ENCODE assay signal across 22 cellular contexts in the genomic region with DNA sequence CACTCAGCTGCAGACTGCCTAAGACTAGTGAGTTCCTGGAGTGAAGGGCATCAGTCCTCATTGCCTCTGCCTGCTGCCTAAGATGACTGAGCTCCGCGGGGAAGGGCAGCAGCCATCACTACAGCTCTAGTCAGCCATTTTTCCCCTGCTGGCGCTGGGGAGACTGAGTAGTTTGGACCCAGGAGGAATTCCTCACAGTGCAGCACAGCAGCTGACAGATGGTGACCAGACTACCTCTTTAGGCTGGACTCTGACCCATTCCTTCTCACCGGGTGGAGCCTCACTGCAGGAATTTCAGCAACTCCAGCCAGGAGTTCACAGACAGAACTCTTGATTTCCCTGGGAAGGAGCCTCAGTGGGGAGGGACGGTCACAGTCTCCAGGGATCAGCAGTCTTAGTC.
"Had no signal": no experiment of that assay in that cellular context is flagged by ENCODE, and none has a peak within 500 bp of the region (broad histone marks: within the 10 kb centered on the region; RNA-seq: fewer than 3 reads in every experiment).

No MANE protein-coding gene starts in this region.

- H3K4me3 ChIP-seq: pancreas, psoas muscle, right atrium auricular region, tibial artery had no signal

- H3K36me3 ChIP-seq: pancreas, right atrium auricular region, tibial artery had no signal

- H3K4me1 Mint-ChIP-seq: activated CD4-positive, alpha-beta T cell treated with anti-CD3 and anti-CD28 coated beads, Interleukin-2, amount 10 ng/mL, durations not matched to agents 24 days and 14 days; stimulated activated naive CD8-positive, alpha-beta T cell treated with anti-CD3 and anti-CD28 coated beads, Interleukin-15, amount 100 ng/mL, for 72 hours; T-helper 17 cell had no signal

- ATAC-seq: activated CD8-positive, alpha-beta T cell treated with anti-CD3 and anti-CD28 coated beads, Interleukin-2, amount 10 ng/mL, durations not matched to agents 7 days and 5 days; activated naive CD4-positive, alpha-beta T cell treated with anti-CD3 and anti-CD28 coated beads, Interleukin-2, amount 50 U/mL, for 72 hours; left cardiac atrium; natural killer cell treated with Interleukin-12 subunit alpha and Interleukin-12 subunit beta and Interleukin-15 and Interleukin-18, amount 100 ng/mL, for 72 hours; pancreas; psoas muscle; stimulated activated naive CD8-positive, alpha-beta T cell treated with anti-CD3 and anti-CD28 coated beads, Interleukin-15, amount 100 ng/mL, for 72 hours; T-helper 17 cell had no signal

- DNase-seq: activated CD4-positive, alpha-beta T cell treated with anti-CD3 and anti-CD28 coated beads, Interleukin-2, amount 10 ng/mL, durations not matched to agents 24 days and 14 days; activated CD4-positive, CD25-positive, alpha-beta regulatory T cell; activated CD8-positive, alpha-beta T cell treated with anti-CD3 and anti-CD28 coated beads, Interleukin-2, amount 10 ng/mL, durations not matched to agents 7 days and 5 days; activated gamma-delta T cell treated with Interleukin-2 at 50 U/mL for 16 hours; activated T-cell treated with anti-CD3 and anti-CD28 coated beads, Interleukin-2, amount 50 U/mL, for 1 hour; aorta; effector CD8-positive, alpha-beta T cell; foreskin melanocyte; head of caudate nucleus; islet precursor cell; left cardiac atrium; psoas muscle; stimulated activated CD4-positive, alpha-beta T cell treated with anti-CD3 and anti-CD28 coated beads, Interleukin-1b, Interleukin-23, amount 100 ng/mL, for 48 hours; stimulated activated naive CD8-positive, alpha-beta T cell treated with anti-CD3 and anti-CD28 coated beads, Interleukin-15, amount 100 ng/mL, for 72 hours; T-helper 17 cell; tibial artery had no signal

- H3K4me3 Mint-ChIP-seq: activated CD4-positive, alpha-beta T cell treated with anti-CD3 and anti-CD28 coated beads, Interleukin-2, amount 10 ng/mL, durations not matched to agents 24 days and 14 days; activated CD8-positive, alpha-beta T cell treated with anti-CD3 and anti-CD28 coated beads, Interleukin-2, amount 10 ng/mL, durations not matched to agents 7 days and 5 days; brain; dendritic cell treated with granulocyte-macrophage colony-stimulating factor and Interleukin-4, amounts not matched to agents 40 ng/mL and 50 ng/mL, for 4 days; natural killer cell treated with Interleukin-12 subunit alpha and Interleukin-12 subunit beta and Interleukin-15 and Interleukin-18, amount 100 ng/mL, for 72 hours; stimulated activated naive CD8-positive, alpha-beta T cell treated with anti-CD3 and anti-CD28 coated beads, Interleukin-15, amount 100 ng/mL, for 72 hours; T-helper 17 cell had no signal

- H3K9me3 ChIP-seq: pancreas, psoas muscle, right atrium auricular region, tibial artery had no signal

- H3K27ac Mint-ChIP-seq: activated CD4-positive, alpha-beta T cell treated with anti-CD3 and anti-CD28 coated beads, Interleukin-2, amount 10 ng/mL, durations not matched to agents 24 days and 14 days; activated CD8-positive, alpha-beta T cell treated with anti-CD3 and anti-CD28 coated beads, Interleukin-2, amount 10 ng/mL, durations not matched to agents 7 days and 5 days; activated naive CD4-positive, alpha-beta T cell treated with anti-CD3 and anti-CD28 coated beads, Interleukin-2, amount 50 U/mL, for 72 hours; brain; dendritic cell treated with granulocyte-macrophage colony-stimulating factor and Interleukin-4, amounts not matched to agents 40 ng/mL and 50 ng/mL, for 4 days; natural killer cell treated with Interleukin-12 subunit alpha and Interleukin-12 subunit beta and Interleukin-15 and Interleukin-18, amount 100 ng/mL, for 72 hours; stimulated activated naive CD8-positive, alpha-beta T cell treated with anti-CD3 and anti-CD28 coated beads, Interleukin-15, amount 100 ng/mL, for 72 hours; T-helper 17 cell had no signal

- H3K4me1 ChIP-seq: pancreas, psoas muscle, right atrium auricular region, tibial artery had no signal

- H3K9me3 Mint-ChIP-seq: activated CD4-positive, alpha-beta T cell treated with anti-CD3 and anti-CD28 coated beads, Interleukin-2, amount 10 ng/mL, durations not matched to agents 24 days and 14 days had no signal

- H3K27ac ChIP-seq: pancreas, psoas muscle, right atrium auricular region, tibial artery had no signal

- H3K36me3 Mint-ChIP-seq: activated naive CD4-positive, alpha-beta T cell treated with anti-CD3 and anti-CD28 coated beads, Interleukin-2, amount 50 U/mL, for 72 hours; natural killer cell treated with Interleukin-12 subunit alpha and Interleukin-12 subunit beta and Interleukin-15 and Interleukin-18, amount 100 ng/mL, for 72 hours had no signal

- H3K27me3 Mint-ChIP-seq: activated CD4-positive, alpha-beta T cell treated with anti-CD3 and anti-CD28 coated beads, Interleukin-2, amount 10 ng/mL, durations not matched to agents 24 days and 14 days; brain; dendritic cell treated with granulocyte-macrophage colony-stimulating factor and Interleukin-4, amounts not matched to agents 40 ng/mL and 50 ng/mL, for 4 days; natural killer cell treated with Interleukin-12 subunit alpha and Interleukin-12 subunit beta and Interleukin-15 and Interleukin-18, amount 100 ng/mL, for 72 hours; stimulated activated naive CD8-positive, alpha-beta T cell treated with anti-CD3 and anti-CD28 coated beads, Interleukin-15, amount 100 ng/mL, for 72 hours; T-helper 17 cell had no signal

- H3K27me3 ChIP-seq: pancreas, right atrium auricular region, tibial artery had no signal
